ENCODE assay signal across 1 cellular context in the genomic region with DNA sequence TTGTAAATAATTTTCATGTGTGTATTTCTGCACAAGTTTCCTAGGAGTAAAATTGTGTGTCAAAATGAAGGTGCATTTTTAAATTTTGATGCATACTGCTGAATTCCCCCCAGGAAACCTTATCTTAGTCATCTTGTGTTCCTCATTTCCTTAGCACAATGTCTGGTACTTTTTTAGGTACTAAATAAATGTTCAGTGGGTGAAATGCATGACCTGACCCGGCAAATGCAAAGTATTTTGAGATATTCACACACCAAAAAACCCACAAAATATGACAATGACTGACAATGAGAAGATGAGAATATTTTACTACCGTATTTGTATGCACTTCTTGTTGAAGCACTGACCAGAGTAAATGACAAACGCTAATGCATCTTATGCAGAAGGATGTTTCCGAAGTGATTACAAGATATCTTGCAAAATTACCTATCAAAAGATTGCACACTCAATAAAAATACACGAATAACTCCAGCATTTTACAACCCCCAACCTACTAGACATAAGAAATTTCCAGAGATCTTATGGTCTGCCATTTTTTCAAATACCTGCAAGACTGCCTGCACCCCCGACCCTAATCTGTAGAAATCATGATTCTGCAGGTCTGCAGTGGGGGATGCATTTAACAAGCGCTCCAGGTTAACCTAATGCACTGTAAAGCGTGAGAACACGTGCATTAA.
TF ChIP-seq lines count a peak whose summit lies in the region.

No MANE protein-coding gene starts in this region.

TF ChIP-seq in GM12878, 131 proteins besides CTCF, POLR2A, EP300 and RAD21 (continued from another document):
- TF ChIP-seq TCF7 (IDR thresholded peaks at IDR 0.05; ENCODE audit: borderline replicate concordance) (0 out of 2 replicates have a peak, but pooled peaks have one; percentile 3), SMARCA5 (IDR thresholded peaks at IDR 0.05) (0 out of 2 replicates have a peak, but pooled peaks have one; percentile 53)
- TF ChIP-seq, protein P1, sequence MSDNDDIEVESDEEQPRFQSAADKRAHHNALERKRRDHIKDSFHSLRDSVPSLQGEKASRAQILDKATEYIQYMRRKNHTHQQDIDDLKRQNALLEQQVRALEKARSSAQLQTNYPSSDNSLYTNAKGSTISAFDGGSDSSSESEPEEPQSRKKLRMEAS (IDR thresholded peaks at IDR 0.05; ENCODE audit: low read depth, low read length) = no peak
- TF ChIP-seq, protein P2, sequence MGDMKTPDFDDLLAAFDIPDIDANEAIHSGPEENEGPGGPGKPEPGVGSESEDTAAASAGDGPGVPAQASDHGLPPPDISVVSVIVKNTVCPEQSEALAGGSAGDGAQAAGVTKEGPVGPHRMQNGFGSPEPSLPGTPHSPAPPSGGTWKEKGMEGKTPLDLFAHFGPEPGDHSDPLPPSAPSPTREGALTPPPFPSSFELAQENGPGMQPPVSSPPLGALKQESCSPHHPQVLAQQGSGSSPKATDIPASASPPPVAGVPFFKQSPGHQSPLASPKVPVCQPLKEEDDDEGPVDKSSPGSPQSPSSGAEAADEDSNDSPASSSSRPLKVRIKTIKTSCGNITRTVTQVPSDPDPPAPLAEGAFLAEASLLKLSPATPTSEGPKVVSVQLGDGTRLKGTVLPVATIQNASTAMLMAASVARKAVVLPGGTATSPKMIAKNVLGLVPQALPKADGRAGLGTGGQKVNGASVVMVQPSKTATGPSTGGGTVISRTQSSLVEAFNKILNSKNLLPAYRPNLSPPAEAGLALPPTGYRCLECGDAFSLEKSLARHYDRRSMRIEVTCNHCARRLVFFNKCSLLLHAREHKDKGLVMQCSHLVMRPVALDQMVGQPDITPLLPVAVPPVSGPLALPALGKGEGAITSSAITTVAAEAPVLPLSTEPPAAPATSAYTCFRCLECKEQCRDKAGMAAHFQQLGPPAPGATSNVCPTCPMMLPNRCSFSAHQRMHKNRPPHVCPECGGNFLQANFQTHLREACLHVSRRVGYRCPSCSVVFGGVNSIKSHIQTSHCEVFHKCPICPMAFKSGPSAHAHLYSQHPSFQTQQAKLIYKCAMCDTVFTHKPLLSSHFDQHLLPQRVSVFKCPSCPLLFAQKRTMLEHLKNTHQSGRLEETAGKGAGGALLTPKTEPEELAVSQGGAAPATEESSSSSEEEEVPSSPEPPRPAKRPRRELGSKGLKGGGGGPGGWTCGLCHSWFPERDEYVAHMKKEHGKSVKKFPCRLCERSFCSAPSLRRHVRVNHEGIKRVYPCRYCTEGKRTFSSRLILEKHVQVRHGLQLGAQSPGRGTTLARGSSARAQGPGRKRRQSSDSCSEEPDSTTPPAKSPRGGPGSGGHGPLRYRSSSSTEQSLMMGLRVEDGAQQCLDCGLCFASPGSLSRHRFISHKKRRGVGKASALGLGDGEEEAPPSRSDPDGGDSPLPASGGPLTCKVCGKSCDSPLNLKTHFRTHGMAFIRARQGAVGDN (IDR thresholded peaks at IDR 0.05) = no peak
